8 cellular contexts compared by ENCODE assay signal in the genomic region with DNA sequence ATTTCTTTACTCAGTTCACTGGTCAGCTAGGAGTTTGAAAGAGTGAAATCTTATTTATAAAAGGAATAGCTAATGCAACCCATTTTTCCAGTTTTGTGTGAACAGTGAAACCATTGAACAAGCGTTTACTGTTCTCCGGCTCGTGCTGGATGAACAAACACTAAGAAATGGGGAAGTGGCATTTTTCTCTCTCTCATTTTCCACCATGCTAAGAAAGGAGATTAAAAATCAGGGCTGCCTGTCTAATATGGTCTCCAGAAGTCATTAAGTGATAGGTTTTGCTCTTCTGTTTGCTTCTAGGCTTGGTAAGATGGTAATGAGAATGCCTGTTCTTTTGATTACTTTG. TPM values are rescaled to one million over a fixed set of nuclear protein-coding genes. Genes with fewer than 3 reads are reported as not detected.
A peak's percentile ranks its signal among the peaks of the same experiment; 100 is the strongest.
DNase-seq lines count a peak whose midpoint lies in the region; ATAC-seq and TF ChIP-seq lines count a peak whose summit lies in the region.

No MANE protein-coding gene starts in this region.

- peaks cover 18% of the 10 kb centered on the region for H3K4me1 Mint-ChIP-seq in activated T-cell treated with anti-CD3 and anti-CD28 coated beads, Interleukin-2, amount 50 U/mL, for 72 hours (ENCODE audit: low read depth)

- H3K4me3 Mint-ChIP-seq in activated T-cell treated with anti-CD3 and anti-CD28 coated beads, Interleukin-2, amount 50 U/mL, for 72 hours = peak overlapping the region; percentile 90 to 91

- no peak for TF ChIP-seq CTCF in foreskin fibroblast (IDR thresholded peaks at IDR 0.05; ENCODE audit: low read depth, low read length)

- peaks cover 3 to 4% of the 10 kb centered on the region in 2 donors for H3K36me3 Mint-ChIP-seq in activated T-cell treated with anti-CD3 and anti-CD28 coated beads, Interleukin-2, amount 50 U/mL, for 72 hours (ENCODE audit: insufficient read depth in 2 of 2)

- in situ Hi-C loops in G401 (cut with HindIII; ENCODE audit: low sequenced_read_pairs) = no loop called here

- no peak for DNase-seq in activated T-cell treated with anti-CD3 and anti-CD28 coated beads, Interleukin-2, amount 50 U/mL, for 72 hours
- DNase-seq in activated T-cell treated with anti-CD3 and anti-CD28 coated beads for 4 hours = no peak
- peak; percentile 51 for DNase-seq in SKM-1 treated with dmso at 0.1 percent for 144 hours (lab: John Stamatoyannopoulos, UW; ENCODE audit: unreplicated experiment)
- DNase-seq in foreskin fibroblast = no peak
- DNase-seq in aorta = no peak
- DNase-seq in G401 (ENCODE audit: low spot score) = no peak

- H3K9me3 ChIP-seq in skeletal muscle tissue (ENCODE audit: control insufficient read depth in 3 of 3, low read length in 3 of 3) (no peaks in the 10 kb centered on the region), aorta (ENCODE audit: control insufficient read depth, low read length) (no peaks in the 10 kb centered on the region)

- H3K27me3 ChIP-seq in skeletal muscle tissue (ENCODE audit: control insufficient read depth in 3 of 3, insufficient read depth in 3 of 3, low read length in 3 of 3) (no peaks in the 10 kb centered on the region), aorta (ENCODE audit: control insufficient read depth in 1 of 2, insufficient read depth in 2 of 2, low read length in 1 of 2) (no peaks in the 10 kb centered on the region)

- peak overlapping the region; percentile 51 for H3K27ac Mint-ChIP-seq in activated T-cell treated with anti-CD3 and anti-CD28 coated beads, Interleukin-2, amount 50 U/mL, for 72 hours

- peak overlapping the region; percentile 76 to 92 for H3K4me3 ChIP-seq in foreskin fibroblast (ENCODE audit: low read depth in 1 of 2, low read length in 2 of 2)
- H3K4me3 ChIP-seq in skeletal muscle tissue (ENCODE audit: low read length in 3 of 3) = peak overlapping the region; percentile 94 to 99 (median 99)
- H3K4me3 ChIP-seq in aorta (ENCODE audit: low read length in 2 of 2) = peak overlapping the region in 1 of 2 donors; percentile 91

- intact Hi-C loops in aorta (cut with DNase I) = loop anchor here (2.0 to 5.0 kb wide), 3 partner anchors 22 to 40 kb away; a partner anchor contains a TSS

- H3K4me1 ChIP-seq in skeletal muscle tissue (ENCODE audit: control insufficient read depth in 3 of 3, insufficient read depth in 3 of 3, low read length in 3 of 3) (peaks cover 13 to 28% (median 13%) of the 10 kb centered on the region in 3 donors), aorta (ENCODE audit: control insufficient read depth in 1 of 2, insufficient read depth in 2 of 2, low read length in 2 of 2) (peaks cover 0 to 3% of the 10 kb centered on the region in 2 donors)

- H3K9me3 Mint-ChIP-seq in activated T-cell treated with anti-CD3 and anti-CD28 coated beads, Interleukin-2, amount 50 U/mL, for 72 hours = no peaks in the 10 kb centered on the region

- no peak for ATAC-seq in activated T-cell treated with anti-CD3 and anti-CD28 coated beads, Interleukin-2, amount 50 U/mL, for 72 hours (replicated peaks in 1 of 2)
- ATAC-seq in HG03060 (IDR thresholded peaks at IDR 0.05; ENCODE audit: low read depth, unreplicated experiment) = peak; percentile 25
- ATAC-seq in aorta (ENCODE audit: low FRiP score) = no peak

- 10 to 15% methylated on average over 3 of the region's 3 CpGs for WGBS in aorta, 2 donors

- H3K27me3 Mint-ChIP-seq in activated T-cell treated with anti-CD3 and anti-CD28 coated beads, Interleukin-2, amount 50 U/mL, for 72 hours (ENCODE audit: low read depth) = peaks cover 12% of the 10 kb centered on the region

- H3K36me3 ChIP-seq in skeletal muscle tissue (ENCODE audit: control insufficient read depth in 3 of 3, insufficient read depth in 3 of 3, low read length in 3 of 3) = peaks cover 0 to 4% (median 0%) of the 10 kb centered on the region in 3 donors
- H3K36me3 ChIP-seq in aorta (ENCODE audit: control insufficient read depth in 1 of 2, insufficient read depth in 2 of 2, low read length in 1 of 2) = no peaks in the 10 kb centered on the region

- H3K9ac ChIP-seq in skeletal muscle tissue (ENCODE audit: low read depth in 1 of 3, low read length in 3 of 3) = peak overlapping the region; percentile 96 to 98 (median 98)

- H3K27ac ChIP-seq in skeletal muscle tissue (ENCODE audit: low read depth, low read length) = peak overlapping the region; percentile 90
- no peak overlapping the region for H3K27ac ChIP-seq in aorta (ENCODE audit: low read depth in 1 of 2, low read length in 2 of 2)

RNA-seq across cellular contexts. Expression of a gene that starts 0.8 kb away (rescaled TPM):
- total RNA-seq in activated T-cell treated with anti-CD3 and anti-CD28 coated beads, Interleukin-2, amount 50 U/mL, for 72 hours = 10 to 100 TPM; 39.4 to 44.4 TPM
- 20.9 TPM for total RNA-seq in skeletal muscle tissue
- total RNA-seq in aorta = 10 to 100 TPM; 36.5 to 37.1 TPM
- 10 to 100 TPM; 37.4 to 53.5 TPM for polyA plus RNA-seq in aorta
- total RNA-seq in G401 (2014; rRNA removed; shearing (Covaris generic)) = 28.1 and 32.6 TPM in 2 replicates

RNA-seq across cellular contexts. Expression of a gene that starts 34.9 kb away (rescaled TPM):
- under 1 TPM in 1 of 2 donors, not detected in 1; 0.07 TPM for total RNA-seq in activated T-cell treated with anti-CD3 and anti-CD28 coated beads, Interleukin-2, amount 50 U/mL, for 72 hours
- 0.52 TPM for total RNA-seq in skeletal muscle tissue
- total RNA-seq in aorta = not detected
- not detected for polyA plus RNA-seq in aorta
- total RNA-seq in G401 (2014; rRNA removed; shearing (Covaris generic)) = not detected in 2 replicates

RNA-seq across cellular contexts. Expression of a gene that starts 39.6 kb away (rescaled TPM):
- total RNA-seq in activated T-cell treated with anti-CD3 and anti-CD28 coated beads, Interleukin-2, amount 50 U/mL, for 72 hours = 10 to 100 TPM; 23.6 to 26.8 TPM
- total RNA-seq in skeletal muscle tissue (88.2 TPM), aorta (10 to 100 TPM; 36.7 to 71.7 TPM)
- 100 to 1,000 TPM in 1 of 2 donors, 10 to 100 TPM in 1; 61.7 to 128 TPM for polyA plus RNA-seq in aorta
- 28.7 and 37.0 TPM in 2 replicates for total RNA-seq in G401 (2014; rRNA removed; shearing (Covaris generic))
